In the genomic region with DNA sequence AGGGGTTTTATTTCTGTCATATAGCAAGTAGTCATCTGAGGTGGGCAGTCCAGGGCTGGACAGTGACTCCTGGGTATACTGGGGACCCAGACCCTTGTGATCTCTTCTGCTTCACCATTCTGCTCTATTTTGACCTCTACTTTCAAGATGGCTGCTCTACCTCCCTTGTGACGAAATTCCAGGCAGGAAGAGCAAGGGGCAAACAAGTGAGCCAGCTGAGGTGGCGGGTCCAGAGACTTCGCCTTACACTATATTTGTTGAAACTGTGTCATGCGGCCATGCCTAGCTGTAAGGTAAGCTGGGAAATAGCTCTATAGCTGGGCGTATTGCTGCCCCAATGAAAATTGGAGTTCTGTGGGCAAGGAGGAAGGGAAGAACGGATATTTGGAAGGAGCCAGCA, we compare ENCODE assay signal across 1 cellular context.
TF ChIP-seq lines count a peak whose summit lies in the region.

No MANE protein-coding gene starts in this region.

TF ChIP-seq in H1, 55 proteins besides CTCF, POLR2A, EP300 and RAD21 (continued from another document):
- TF ChIP-seq SP2 (IDR thresholded peaks at IDR 0.05; ENCODE audit: low read length), result no peak
- TF ChIP-seq YY1 (IDR thresholded peaks at IDR 0.05; ENCODE audit: low read depth, low read length), result 0 out of 2 replicates have a peak, but pooled peaks have one; percentile 10
- no peak for TF ChIP-seq TBP (IDR thresholded peaks at IDR 0.05; ENCODE audit: low read depth, low read length)
- TF ChIP-seq CHD2 (IDR thresholded peaks at IDR 0.05; ENCODE audit: low read length), result no peak
- TF ChIP-seq CHD1 (IDR thresholded peaks at IDR 0.05; ENCODE audit: low read depth, low read length), result no peak
- no peak for TF ChIP-seq KDM4A (IDR thresholded peaks at IDR 0.05; ENCODE audit: low read depth, low read length, severe bottlenecking)
- no peak for TF ChIP-seq NANOG (IDR thresholded peaks at IDR 0.05; ENCODE audit: insufficient read depth, low read depth, low read length, poor library complexity, severe bottlenecking)
TF ChIP-seq in H1: peak in this region for 1.
